In the genomic region with DNA sequence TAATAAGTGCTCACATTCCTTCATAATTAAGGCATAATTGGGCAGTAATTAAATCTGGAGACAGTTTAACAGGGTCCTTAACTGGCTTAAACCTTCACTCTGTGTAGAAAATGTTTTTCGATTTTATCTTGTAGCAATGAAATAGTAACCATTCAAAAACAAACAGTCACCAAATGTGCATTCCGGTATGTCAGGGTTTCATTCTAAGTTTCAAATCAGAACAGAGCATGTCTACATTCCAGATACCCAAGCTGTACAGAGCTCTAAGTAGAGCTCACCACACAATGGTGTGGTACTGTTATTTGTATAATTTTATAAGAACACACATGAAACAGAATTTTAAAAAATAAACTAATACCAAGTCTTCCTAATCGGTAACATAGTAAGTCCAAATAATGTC, we compare ENCODE assay signal across 1 cellular context.
TF ChIP-seq lines count a peak whose summit lies in the region.

No MANE protein-coding gene starts in this region.

TF ChIP-seq in SK-N-SH, 30 proteins besides CTCF, POLR2A, EP300 and RAD21 (continued from another document):
- TF ChIP-seq, protein P1, sequence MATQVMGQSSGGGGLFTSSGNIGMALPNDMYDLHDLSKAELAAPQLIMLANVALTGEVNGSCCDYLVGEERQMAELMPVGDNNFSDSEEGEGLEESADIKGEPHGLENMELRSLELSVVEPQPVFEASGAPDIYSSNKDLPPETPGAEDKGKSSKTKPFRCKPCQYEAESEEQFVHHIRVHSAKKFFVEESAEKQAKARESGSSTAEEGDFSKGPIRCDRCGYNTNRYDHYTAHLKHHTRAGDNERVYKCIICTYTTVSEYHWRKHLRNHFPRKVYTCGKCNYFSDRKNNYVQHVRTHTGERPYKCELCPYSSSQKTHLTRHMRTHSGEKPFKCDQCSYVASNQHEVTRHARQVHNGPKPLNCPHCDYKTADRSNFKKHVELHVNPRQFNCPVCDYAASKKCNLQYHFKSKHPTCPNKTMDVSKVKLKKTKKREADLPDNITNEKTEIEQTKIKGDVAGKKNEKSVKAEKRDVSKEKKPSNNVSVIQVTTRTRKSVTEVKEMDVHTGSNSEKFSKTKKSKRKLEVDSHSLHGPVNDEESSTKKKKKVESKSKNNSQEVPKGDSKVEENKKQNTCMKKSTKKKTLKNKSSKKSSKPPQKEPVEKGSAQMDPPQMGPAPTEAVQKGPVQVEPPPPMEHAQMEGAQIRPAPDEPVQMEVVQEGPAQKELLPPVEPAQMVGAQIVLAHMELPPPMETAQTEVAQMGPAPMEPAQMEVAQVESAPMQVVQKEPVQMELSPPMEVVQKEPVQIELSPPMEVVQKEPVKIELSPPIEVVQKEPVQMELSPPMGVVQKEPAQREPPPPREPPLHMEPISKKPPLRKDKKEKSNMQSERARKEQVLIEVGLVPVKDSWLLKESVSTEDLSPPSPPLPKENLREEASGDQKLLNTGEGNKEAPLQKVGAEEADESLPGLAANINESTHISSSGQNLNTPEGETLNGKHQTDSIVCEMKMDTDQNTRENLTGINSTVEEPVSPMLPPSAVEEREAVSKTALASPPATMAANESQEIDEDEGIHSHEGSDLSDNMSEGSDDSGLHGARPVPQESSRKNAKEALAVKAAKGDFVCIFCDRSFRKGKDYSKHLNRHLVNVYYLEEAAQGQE (IDR thresholded peaks at IDR 0.05; ENCODE audit: low read depth, low read length), result no peak
- TF ChIP-seq, protein P2, sequence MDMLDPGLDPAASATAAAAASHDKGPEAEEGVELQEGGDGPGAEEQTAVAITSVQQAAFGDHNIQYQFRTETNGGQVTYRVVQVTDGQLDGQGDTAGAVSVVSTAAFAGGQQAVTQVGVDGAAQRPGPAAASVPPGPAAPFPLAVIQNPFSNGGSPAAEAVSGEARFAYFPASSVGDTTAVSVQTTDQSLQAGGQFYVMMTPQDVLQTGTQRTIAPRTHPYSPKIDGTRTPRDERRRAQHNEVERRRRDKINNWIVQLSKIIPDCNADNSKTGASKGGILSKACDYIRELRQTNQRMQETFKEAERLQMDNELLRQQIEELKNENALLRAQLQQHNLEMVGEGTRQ (IDR thresholded peaks at IDR 0.05; ENCODE audit: borderline replicate concordance, low read depth, low read length), result no peak
- TF ChIP-seq MXI1 (IDR thresholded peaks at IDR 0.05; ENCODE audit: low read depth, low read length) (no peak), GATA2 (CRISPR knock-in tag; IDR thresholded peaks at IDR 0.05) (no peak)
- TF ChIP-seq, protein P3, sequence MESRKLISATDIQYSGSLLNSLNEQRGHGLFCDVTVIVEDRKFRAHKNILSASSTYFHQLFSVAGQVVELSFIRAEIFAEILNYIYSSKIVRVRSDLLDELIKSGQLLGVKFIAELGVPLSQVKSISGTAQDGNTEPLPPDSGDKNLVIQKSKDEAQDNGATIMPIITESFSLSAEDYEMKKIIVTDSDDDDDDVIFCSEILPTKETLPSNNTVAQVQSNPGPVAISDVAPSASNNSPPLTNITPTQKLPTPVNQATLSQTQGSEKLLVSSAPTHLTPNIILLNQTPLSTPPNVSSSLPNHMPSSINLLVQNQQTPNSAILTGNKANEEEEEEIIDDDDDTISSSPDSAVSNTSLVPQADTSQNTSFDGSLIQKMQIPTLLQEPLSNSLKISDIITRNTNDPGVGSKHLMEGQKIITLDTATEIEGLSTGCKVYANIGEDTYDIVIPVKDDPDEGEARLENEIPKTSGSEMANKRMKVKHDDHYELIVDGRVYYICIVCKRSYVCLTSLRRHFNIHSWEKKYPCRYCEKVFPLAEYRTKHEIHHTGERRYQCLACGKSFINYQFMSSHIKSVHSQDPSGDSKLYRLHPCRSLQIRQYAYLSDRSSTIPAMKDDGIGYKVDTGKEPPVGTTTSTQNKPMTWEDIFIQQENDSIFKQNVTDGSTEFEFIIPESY (IDR thresholded peaks at IDR 0.05; ENCODE audit: borderline replicate concordance, low read depth), result no peak
